Comparison of ENCODE assay signal across 25 cellular contexts in the genomic region with DNA sequence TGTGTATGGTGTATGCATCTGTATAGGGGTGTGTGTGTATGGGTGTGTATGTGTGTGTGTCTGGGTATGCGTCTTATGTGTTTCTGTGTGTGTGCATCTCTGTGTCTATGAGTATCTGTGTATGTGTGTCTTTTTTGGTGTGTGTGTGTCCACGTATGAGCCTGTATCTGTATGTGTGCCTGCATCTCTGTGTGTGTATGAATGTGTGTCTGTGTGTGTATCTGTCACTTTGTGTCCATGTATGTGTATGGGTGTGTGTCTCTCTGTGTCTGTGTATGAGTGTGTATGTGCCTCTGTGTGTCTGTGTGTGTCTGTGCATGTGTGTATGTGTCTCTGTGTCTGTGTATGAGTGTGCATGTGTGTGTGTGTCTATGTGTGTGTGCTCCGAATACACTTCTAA. TPM values are rescaled to one million over a fixed set of nuclear protein-coding genes. Genes with fewer than 3 reads are reported as not detected.
DNase-seq lines count a peak whose midpoint lies in the region; ATAC-seq, FAIRE-seq and TF ChIP-seq lines count a peak whose summit lies in the region.
"Had no signal": no experiment of that assay in that cellular context is flagged by ENCODE, and none has a peak within 500 bp of the region (broad histone marks: within the 10 kb centered on the region; RNA-seq: fewer than 3 reads in every experiment).

No MANE protein-coding gene starts in this region.

- peaks cover 12% of the 10 kb centered on the region for H3K4me1 Mint-ChIP-seq in activated CD4-positive, alpha-beta T cell treated with anti-CD3 and anti-CD28 coated beads, Interleukin-2, amount 10 ng/mL, durations not matched to agents 7 days and 5 days
- H3K4me1 Mint-ChIP-seq: CD14-positive monocyte; CD8-positive, alpha-beta memory T cell had no signal

- H3K27ac Mint-ChIP-seq in activated CD4-positive, alpha-beta T cell treated with anti-CD3 and anti-CD28 coated beads, Interleukin-2, amount 10 ng/mL, durations not matched to agents 7 days and 5 days, result no peak overlapping the region
- H3K27ac Mint-ChIP-seq: CD14-positive monocyte; CD4-positive, alpha-beta T cell; CD8-positive, alpha-beta memory T cell had no signal

- H4K20me1 ChIP-seq in MM.1S (ENCODE audit: insufficient read depth, low read length), result no peaks in the 10 kb centered on the region
- H4K20me1 ChIP-seq: BLaER1 treated with 17β-estradiol and CSF1 and Interleukin-3, amounts not matched to agents 10 nM and 100 nM had no signal

- H3K27ac ChIP-seq in HEK293 (ENCODE audit: extremely low read depth, low read depth, low read length) (no peak overlapping the region), esophagus muscularis mucosa (replicated peaks in 1 of 4) (no peak overlapping the region), upper lobe of right lung (no peak overlapping the region), MM.1S (ENCODE audit: low read length) (no peak overlapping the region)
- H3K27ac ChIP-seq: A549; BLaER1 treated with 17β-estradiol and CSF1 and Interleukin-3, amounts not matched to agents 10 nM and 100 nM; GM23248 had no signal

- H3K27me3 Mint-ChIP-seq in activated CD4-positive, alpha-beta T cell treated with anti-CD3 and anti-CD28 coated beads, Interleukin-2, amount 10 ng/mL, durations not matched to agents 7 days and 5 days, result no peaks in the 10 kb centered on the region

- H3K27me3 ChIP-seq in bronchial epithelial cell (ENCODE audit: control insufficient read depth, insufficient read depth, low read length) (no peaks in the 10 kb centered on the region), esophagus muscularis mucosa (no peaks in the 10 kb centered on the region), upper lobe of right lung (no peaks in the 10 kb centered on the region), MM.1S (replicated peaks; ENCODE audit: insufficient read depth, low read length) (no peaks in the 10 kb centered on the region)
- H3K27me3 ChIP-seq: BLaER1 treated with 17β-estradiol and CSF1 and Interleukin-3, amounts not matched to agents 10 nM and 100 nM had no signal

- H2AFZ ChIP-seq in MM.1S (ENCODE audit: low read length), result no peak overlapping the region
- H2AFZ ChIP-seq: GM23248 had no signal

- TF ChIP-seq POLR2A in GM12891 (IDR thresholded peaks at IDR 0.05; ENCODE audit: low read depth, low read length), result no peak
- no peak for TF ChIP-seq POLR2A in esophagus muscularis mucosa (IDR thresholded peaks at IDR 0.05; ENCODE audit: low read depth)

- no peaks in the 10 kb centered on the region for H3K79me2 ChIP-seq in MM.1S (ENCODE audit: low read length)

- POLR2A ChIA-PET in HEK293 (lab: Yijun Ruan, JAX), result no interaction called here
- POLR2A ChIA-PET in activated CD4-positive, alpha-beta T cell treated with anti-CD3 and anti-CD28 coated beads, Interleukin-2, amount 10 ng/mL, durations not matched to agents 7 days and 5 days (lab: Charles Lee), result no interaction called here

- no peaks in the 10 kb centered on the region for H3K9me3 Mint-ChIP-seq in activated CD4-positive, alpha-beta T cell treated with anti-CD3 and anti-CD28 coated beads, Interleukin-2, amount 10 ng/mL, durations not matched to agents 7 days and 5 days
- H3K9me3 Mint-ChIP-seq: CD8-positive, alpha-beta memory T cell had no signal

- H3K4me3 ChIP-seq in HEK293 (ENCODE audit: low read depth, low read length), result no peak overlapping the region
- H3K4me3 ChIP-seq in bronchial epithelial cell (ENCODE audit: low read depth, low read length), result no peak overlapping the region
- no peak overlapping the region for H3K4me3 ChIP-seq in esophagus muscularis mucosa
- no peak overlapping the region for H3K4me3 ChIP-seq in upper lobe of right lung
- no peak overlapping the region for H3K4me3 ChIP-seq in MM.1S (ENCODE audit: low read length)
- H3K4me3 ChIP-seq: A549; BLaER1 treated with 17β-estradiol and CSF1 and Interleukin-3, amounts not matched to agents 10 nM and 100 nM; GM23248; HAP-1 had no signal

- H3K36me3 ChIP-seq in HEK293 (ENCODE audit: control insufficient read depth in 2 of 2, insufficient read depth in 1 of 2, low read length in 2 of 2), result no peaks in the 10 kb centered on the region
- no peaks in the 10 kb centered on the region for H3K36me3 ChIP-seq in bronchial epithelial cell (ENCODE audit: control insufficient read depth, insufficient read depth, low read length)
- H3K36me3 ChIP-seq in esophagus muscularis mucosa, result no peaks in the 10 kb centered on the region
- no peaks in the 10 kb centered on the region for H3K36me3 ChIP-seq in upper lobe of right lung
- no peaks in the 10 kb centered on the region for H3K36me3 ChIP-seq in MM.1S (replicated peaks; ENCODE audit: insufficient read depth, low read length)
- H3K36me3 ChIP-seq: BE2C; BLaER1 treated with 17β-estradiol and CSF1 and Interleukin-3, amounts not matched to agents 10 nM and 100 nM; HAP-1 had no signal

- H3K4me3 Mint-ChIP-seq in activated CD4-positive, alpha-beta T cell treated with anti-CD3 and anti-CD28 coated beads, Interleukin-2, amount 10 ng/mL, durations not matched to agents 7 days and 5 days, result no peak overlapping the region
- H3K4me3 Mint-ChIP-seq: CD14-positive monocyte; CD4-positive, alpha-beta T cell; CD8-positive, alpha-beta memory T cell had no signal

- ATAC-seq in upper lobe of right lung, result no peak
- ATAC-seq: A549 had no signal

- H3K9me3 ChIP-seq in HEK293 (ENCODE audit: control insufficient read depth, insufficient read depth, low read depth, low read length) (no peaks in the 10 kb centered on the region), esophagus muscularis mucosa (no peaks in the 10 kb centered on the region), upper lobe of right lung (no peaks in the 10 kb centered on the region), MM.1S (replicated peaks; ENCODE audit: insufficient read depth, low read length) (no peaks in the 10 kb centered on the region)
- H3K9me3 ChIP-seq: A549, BE2C, HAP-1 had no signal

- H3K9me2 ChIP-seq in MM.1S (replicated peaks; ENCODE audit: insufficient read depth, low read length), result no peaks in the 10 kb centered on the region

- 0 out of 2 replicates have a peak, but pooled peaks cover 4% of the 10 kb centered on the region for H3F3A ChIP-seq in MM.1S (ENCODE audit: insufficient read depth, low read length)

- no peak overlapping the region for H3K9ac ChIP-seq in MM.1S (ENCODE audit: low read length)
- H3K9ac ChIP-seq: BLaER1 treated with 17β-estradiol and CSF1 and Interleukin-3, amounts not matched to agents 10 nM and 100 nM; GM23248 had no signal

- no peaks in the 10 kb centered on the region for H3K36me3 Mint-ChIP-seq in activated CD4-positive, alpha-beta T cell treated with anti-CD3 and anti-CD28 coated beads, Interleukin-2, amount 10 ng/mL, durations not matched to agents 7 days and 5 days (ENCODE audit: low read depth)
- H3K36me3 Mint-ChIP-seq: CD14-positive monocyte; CD8-positive, alpha-beta memory T cell had no signal

- DNase-seq in GM12891 (ENCODE audit: insufficient read length, low spot score) (no peak), bronchial epithelial cell (ENCODE audit: low read depth) (no peak), esophagus muscularis mucosa (ENCODE audit: extremely low spot score) (peak; percentile 74), EL (no peak), upper lobe of right lung (no peak), MM.1S (no peak)
- DNase-seq in activated CD4-positive, alpha-beta T cell treated with anti-CD3 and anti-CD28 coated beads, Interleukin-2, amount 10 ng/mL, durations not matched to agents 7 days and 5 days, result no peak
- DNase-seq: 8988T; ACHN; AML-193; BE2C; Calu3; CD4-positive, alpha-beta T cell; CD8-positive, alpha-beta memory T cell; COR-L47; DMS53; DMS79 treated with DMSO at 0.1 percent for 48 hours; GM23248 had no signal

- WGBS in esophagus muscularis mucosa, result 93% methylated on average over 3 of the region's 3 CpGs

- H3K4me1 ChIP-seq in HEK293 (ENCODE audit: control insufficient read depth, insufficient read depth, low read length), result no peaks in the 10 kb centered on the region
- H3K4me1 ChIP-seq in esophagus muscularis mucosa, result peaks cover 0 to 9% (median 5%) of the 10 kb centered on the region in 4 donors
- no peaks in the 10 kb centered on the region for H3K4me1 ChIP-seq in upper lobe of right lung
- H3K4me1 ChIP-seq in MM.1S (ENCODE audit: low read length), result peaks cover 18% of the 10 kb centered on the region; the same call in 1 of the 2 replicates
- H3K4me1 ChIP-seq: A549, BE2C had no signal

- TF ChIP-seq EP300 in esophagus muscularis mucosa (IDR thresholded peaks at IDR 0.05), result no peak

- CTCF ChIA-PET in HEK293 (lab: Yijun Ruan, JAX), result interaction anchor here (0.6 kb wide), 1 partner anchor 148 kb away, joined by 6 read pairs; no protein-coding TSS in a partner anchor
- CTCF ChIA-PET in activated CD4-positive, alpha-beta T cell treated with anti-CD3 and anti-CD28 coated beads, Interleukin-2, amount 10 ng/mL, durations not matched to agents 7 days and 5 days (lab: Charles Lee), result no interaction called here

- FAIRE-seq in GM12891 (lab: Jason Lieb, UNC), result peak; percentile 80
- peak; percentile 47 for FAIRE-seq in bronchial epithelial cell (lab: Jason Lieb, UNC)
- FAIRE-seq: A549, G401.6, GM19239 had no signal

- no peak for TF ChIP-seq CTCF in HEK293 (tag by site-specific recombination; IDR thresholded peaks at IDR 0.05)
- TF ChIP-seq CTCF in bronchial epithelial cell (IDR thresholded peaks at IDR 0.05; ENCODE audit: insufficient read depth, low read length, severe bottlenecking), result no peak
- no peak for TF ChIP-seq CTCF in esophagus muscularis mucosa (IDR thresholded peaks at IDR 0.05)
- no peak for TF ChIP-seq CTCF in upper lobe of right lung (IDR thresholded peaks at IDR 0.05)
- no peak for TF ChIP-seq CTCF in MM.1S (IDR thresholded peaks at IDR 0.05; ENCODE audit: low read length)

- intact Hi-C loops in esophagus muscularis mucosa (cut with DNase I) (no loop called here), upper lobe of right lung (cut with DNase I) (no loop called here)

- H3K4me2 ChIP-seq in MM.1S (ENCODE audit: low read depth, low read length), result no peak overlapping the region
- H3K4me2 ChIP-seq: A549; BLaER1 treated with 17β-estradiol and CSF1 and Interleukin-3, amounts not matched to agents 10 nM and 100 nM had no signal

TF ChIP-seq in GM12891, 5 proteins besides CTCF, POLR2A, EP300 and RAD21 (continues in another document):
- no peak for TF ChIP-seq PAX5 (IDR thresholded peaks at IDR 0.05; ENCODE audit: insufficient read depth, low read length, severe bottlenecking)

TF ChIP-seq in HEK293, 187 proteins besides CTCF, POLR2A, EP300 and RAD21 (continues in another document):
- no peak for TF ChIP-seq ZNF404 (tag by site-specific recombination; IDR thresholded peaks at IDR 0.05)

RNA-seq across cellular contexts. Expression of a gene that starts 24.3 kb away (rescaled TPM):
- polyA plus RNA-seq in GM12891 (2012; ENCODE audit: low read depth, missing spikeins), result 0.60 TPM
- 0.26 and 0.64 TPM in 2 replicates for total RNA-seq in bronchial epithelial cell
- total RNA-seq in esophagus muscularis mucosa, result 10 to 100 TPM; 19.5 to 38.8 (median 33.6) TPM
- 16.4 TPM for total RNA-seq in upper lobe of right lung
- under 1 TPM; 0.50 to 0.71 TPM for total RNA-seq in activated CD4-positive, alpha-beta T cell treated with anti-CD3 and anti-CD28 coated beads, Interleukin-2, amount 10 ng/mL, durations not matched to agents 7 days and 5 days
- polyA plus RNA-seq: CD14-positive monocyte had no signal

RNA-seq across cellular contexts. Expression of a gene that starts 59.9 kb away (rescaled TPM):
- polyA plus RNA-seq in GM12891 (2012; ENCODE audit: low read depth, missing spikeins), result not detected
- total RNA-seq in bronchial epithelial cell (0.26 and 0.38 TPM in 2 replicates), esophagus muscularis mucosa (1 to 10 TPM; 2.5 to 7.0 (median 4.0) TPM), upper lobe of right lung (28.5 TPM)
- 1 to 10 TPM in 1 of 2 experiments, under 1 TPM in 1; 0.97 to 1.7 TPM for total RNA-seq in activated CD4-positive, alpha-beta T cell treated with anti-CD3 and anti-CD28 coated beads, Interleukin-2, amount 10 ng/mL, durations not matched to agents 7 days and 5 days

Comparison
In these comparisons a context has a peak if more than half of its experiments do, and no peak if none do; other contexts are left out.
1. RNA of a gene that starts 24.3 kb away (total RNA-seq): 19.5 to 38.8 TPM in esophagus muscularis mucosa and 16.4 TPM in upper lobe of right lung (single experiment); 0.50 to 0.71 TPM in activated CD4-positive, alpha-beta T cell treated with anti-CD3 and anti-CD28 coated beads, Interleukin-2, amount 10 ng/mL, durations not matched to agents 7 days and 5 days and 0.26 to 0.64 TPM in bronchial epithelial cell; every median in the first group is over 10 times any median in the second.